ENCODE assay signal across 9 cellular contexts in genomic region chr2:28360742-28361293, GRCh38. TPM values are rescaled to one million over a fixed set of nuclear protein-coding genes. Genes with fewer than 3 reads are reported as not detected.
A peak's percentile ranks its signal among the peaks of the same experiment; 100 is the strongest.
DNase-seq lines count a peak whose midpoint lies in the region; TF ChIP-seq lines count a peak whose summit lies in the region.
"Had no signal": no experiment of that assay in that cellular context is flagged by ENCODE, and none has a peak within 500 bp of the region (broad histone marks: within the 10 kb centered on the region; RNA-seq: fewer than 3 reads in every experiment).

No MANE protein-coding gene starts in this region.

- in situ Hi-C loops in astrocyte of the spinal cord (cut with HindIII; ENCODE audit: low sequenced_read_pairs), result no loop called here

- H3K27ac ChIP-seq in mesenchymal stem cell (ENCODE audit: low read length, poor library complexity, severe bottlenecking), result no peak overlapping the region
- H3K27ac ChIP-seq: parathyroid adenoma had no signal

- no peaks in the 10 kb centered on the region for H3K27me3 Mint-ChIP-seq in Caco-2 (ENCODE audit: insufficient read depth, unreplicated experiment)

- H3K4me1 Mint-ChIP-seq in Caco-2 (ENCODE audit: low read depth, unreplicated experiment), result peaks cover 13% of the 10 kb centered on the region

- H2BK5ac ChIP-seq in mesenchymal stem cell (ENCODE audit: low read depth, low read length, poor library complexity, severe bottlenecking), result no peak overlapping the region

- H3K4me1 ChIP-seq in mesenchymal stem cell (ENCODE audit: control insufficient read depth, insufficient read depth, low read depth, low read length) (peaks cover 36% of the 10 kb centered on the region), Caco-2 (peaks cover 14% of the 10 kb centered on the region)

- no peak overlapping the region for H4K91ac ChIP-seq in mesenchymal stem cell (ENCODE audit: low read length)

- TF ChIP-seq CTCF in astrocyte of the spinal cord (IDR thresholded peaks at IDR 0.05; ENCODE audit: low read depth, low read length) (no peak), Caco-2 (IDR thresholded peaks at IDR 0.05; ENCODE audit: insufficient read depth in 1 of 2, low read depth in 1 of 2, low read length in 1 of 2, severe bottlenecking in 1 of 2, unreplicated experiment in 1 of 2) (no peak)

- H3K9me3 ChIP-seq in mesenchymal stem cell (ENCODE audit: control insufficient read depth, low read length), result no peaks in the 10 kb centered on the region
- no peaks in the 10 kb centered on the region for H3K9me3 ChIP-seq in Caco-2

- H3K9ac ChIP-seq in mesenchymal stem cell (ENCODE audit: low read length), result no peak overlapping the region
- H3K9ac ChIP-seq: parathyroid adenoma had no signal

- POLR2A ChIA-PET in Caco-2 (lab: Charles Lee), result no interaction called here

- H2BK12ac ChIP-seq in mesenchymal stem cell (ENCODE audit: low read length in 2 of 2), result peak overlapping the region; percentile 75 to 96

- CTCF ChIA-PET in Caco-2 (lab: Charles Lee), result no interaction called here

- peak overlapping the region; percentile 90 for H2BK15ac ChIP-seq in mesenchymal stem cell (ENCODE audit: low read depth, poor library complexity, severe bottlenecking)

- H3K4ac ChIP-seq in mesenchymal stem cell (ENCODE audit: low read depth in 1 of 2, low read length in 2 of 2), result peak overlapping the region; percentile 73 to 74

- no peak overlapping the region for H2AFZ ChIP-seq in mesenchymal stem cell (ENCODE audit: low read depth, low read length)
- H2AFZ ChIP-seq: parathyroid adenoma had no signal

- no peaks in the 10 kb centered on the region for H3K9me3 Mint-ChIP-seq in Caco-2 (ENCODE audit: unreplicated experiment)

- H3K4me3 ChIP-seq in astrocyte of the spinal cord (ENCODE audit: low read depth, low read length) (no peak overlapping the region), mesenchymal stem cell (ENCODE audit: insufficient read depth in 1 of 2, low read depth in 1 of 2, low read length in 2 of 2) (no peak overlapping the region), Caco-2 (ENCODE audit: low read depth, low read length) (no peak overlapping the region)

- H3K27me3 ChIP-seq in mesenchymal stem cell (ENCODE audit: control insufficient read depth in 1 of 2, insufficient read depth in 1 of 2, low read length in 2 of 2) (no peaks in the 10 kb centered on the region), Caco-2 (replicated peaks; ENCODE audit: control insufficient read depth, insufficient read depth, low read length) (no peaks in the 10 kb centered on the region)

- H3K4me2 ChIP-seq in mesenchymal stem cell (ENCODE audit: low read length, poor library complexity, severe bottlenecking), result no peak overlapping the region

- no peaks in the 10 kb centered on the region for H3K36me3 ChIP-seq in mesenchymal stem cell (ENCODE audit: control insufficient read depth in 1 of 2, insufficient read depth in 2 of 2, low read depth in 1 of 2, low read length in 2 of 2)
- no peaks in the 10 kb centered on the region for H3K36me3 ChIP-seq in Caco-2 (ENCODE audit: control insufficient read depth, insufficient read depth, low read length)

- H3K18ac ChIP-seq in mesenchymal stem cell (ENCODE audit: low read depth in 1 of 2, low read length in 2 of 2), result peak overlapping the region; percentile 0 to 78

- BruUV-seq in Caco-2 (replicated peaks; lab: Mats Ljungman, UMichigan), result no TSS peak

- H3K27ac Mint-ChIP-seq in Caco-2 (ENCODE audit: unreplicated experiment), result no peak overlapping the region

- intact Hi-C loops in Caco-2 (cut with micrococcal nuclease; ENCODE audit: unreplicated experiment), result no loop called here

- peak; percentile 32 for DNase-seq in AG20443 (ENCODE audit: low spot score)
- DNase-seq in HS-5 (ENCODE audit: low read depth), result peak; percentile 40
- DNase-seq in astrocyte of the spinal cord (ENCODE audit: low read depth, low spot score), result peak; percentile 61
- peak; percentile 86 for DNase-seq in mesenchymal stem cell
- DNase-seq in NAMALWA (ENCODE audit: low spot score), result no peak
- DNase-seq in Caco-2, result no peak
- no peak for DNase-seq in NCI-H146 (lab: John Stamatoyannopoulos, UW)
- DNase-seq in SK-N-DZ (ENCODE audit: low spot score), result no peak

- no peak overlapping the region for H3K23ac ChIP-seq in mesenchymal stem cell (ENCODE audit: low read length in 2 of 2)

- peak overlapping the region; percentile 68 for H2BK120ac ChIP-seq in mesenchymal stem cell (ENCODE audit: low read depth, low read length)

- 37% methylated on average over 6 of the region's 12 CpGs for WGBS in mesenchymal stem cell

- H3K4me3 Mint-ChIP-seq in Caco-2 (ENCODE audit: unreplicated experiment), result no peak overlapping the region

- peak overlapping the region; percentile 68 for H4K8ac ChIP-seq in mesenchymal stem cell (ENCODE audit: low read length)

- H2AK5ac ChIP-seq in mesenchymal stem cell (ENCODE audit: low read length, severe bottlenecking), result peak overlapping the region; percentile 58

- no peaks in the 10 kb centered on the region for H3K36me3 Mint-ChIP-seq in Caco-2 (ENCODE audit: insufficient read depth, unreplicated experiment)

- H3K79me1 ChIP-seq in mesenchymal stem cell (replicated peaks; ENCODE audit: low read length, poor library complexity, severe bottlenecking), result no peaks in the 10 kb centered on the region

- peak overlapping the region in 1 of 2 experiments; percentile 48 for H3K14ac ChIP-seq in mesenchymal stem cell (ENCODE audit: low read length in 2 of 2)

RNA-seq across cellular contexts. Expression of gene FOSL2, which starts 31.8 kb away (rescaled TPM):
- polyA plus RNA-seq in mesenchymal stem cell (2013, experiment 1 of 2), result 15.6 TPM
- 14.8 TPM for polyA plus RNA-seq in mesenchymal stem cell (2013, experiment 2 of 2)
- total RNA-seq in Caco-2 (2022), result 64.6 and 70.7 TPM in 2 replicates
- polyA plus RNA-seq in SK-N-DZ (2014; cell fraction: cytosol; rRNA removed), result 0.57 and 0.89 TPM in 2 replicates
- polyA plus RNA-seq in SK-N-DZ (2014; cell fraction: nucleus; rRNA removed), result 0.38 and 1.3 TPM in 2 replicates

Comparison
In these comparisons a context has a peak if more than half of its experiments do, and no peak if none do; other contexts are left out.
1. DNase-seq: peak in AG20443 (single experiment), HS-5 (single experiment), astrocyte of the spinal cord (single experiment) and mesenchymal stem cell (single experiment); none in NAMALWA (single experiment), Caco-2 (0 of 2), NCI-H146 (single experiment) and SK-N-DZ (single experiment).